1 cellular context compared by ENCODE assay signal in the genomic region with DNA sequence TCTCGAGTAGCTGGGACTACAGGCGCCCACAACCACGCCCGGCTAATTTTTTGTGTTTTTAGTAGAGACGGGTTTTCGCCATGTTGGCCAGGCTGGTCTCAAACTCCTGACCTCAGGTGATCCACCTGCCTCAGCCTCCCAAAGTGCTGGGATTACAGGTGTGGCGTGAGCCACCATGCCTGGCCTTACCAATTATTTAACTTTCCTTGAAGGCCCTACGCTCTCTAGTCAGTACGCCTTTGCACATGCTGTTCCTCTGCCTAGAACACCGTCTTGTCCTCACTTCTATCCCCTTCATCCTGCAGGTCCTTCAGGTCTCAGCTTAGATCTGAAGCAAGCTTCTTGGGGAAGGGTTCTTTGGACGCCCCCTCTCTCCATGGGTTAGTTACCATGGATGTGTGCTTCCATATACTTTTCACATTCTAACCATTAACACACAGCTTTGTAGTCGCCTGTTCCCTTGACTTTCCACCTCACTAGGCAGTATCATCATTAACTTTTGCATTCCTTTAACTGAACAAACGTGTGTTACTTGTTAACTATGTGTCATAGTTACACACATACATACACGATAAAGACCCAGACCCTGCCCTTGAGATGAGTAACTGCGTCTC.
TF ChIP-seq lines count a peak whose summit lies in the region.

No MANE protein-coding gene starts in this region.

TF ChIP-seq in GM23338, 12 proteins besides CTCF, POLR2A, EP300 and RAD21 (continued from another document):
- TF ChIP-seq, protein P1, sequence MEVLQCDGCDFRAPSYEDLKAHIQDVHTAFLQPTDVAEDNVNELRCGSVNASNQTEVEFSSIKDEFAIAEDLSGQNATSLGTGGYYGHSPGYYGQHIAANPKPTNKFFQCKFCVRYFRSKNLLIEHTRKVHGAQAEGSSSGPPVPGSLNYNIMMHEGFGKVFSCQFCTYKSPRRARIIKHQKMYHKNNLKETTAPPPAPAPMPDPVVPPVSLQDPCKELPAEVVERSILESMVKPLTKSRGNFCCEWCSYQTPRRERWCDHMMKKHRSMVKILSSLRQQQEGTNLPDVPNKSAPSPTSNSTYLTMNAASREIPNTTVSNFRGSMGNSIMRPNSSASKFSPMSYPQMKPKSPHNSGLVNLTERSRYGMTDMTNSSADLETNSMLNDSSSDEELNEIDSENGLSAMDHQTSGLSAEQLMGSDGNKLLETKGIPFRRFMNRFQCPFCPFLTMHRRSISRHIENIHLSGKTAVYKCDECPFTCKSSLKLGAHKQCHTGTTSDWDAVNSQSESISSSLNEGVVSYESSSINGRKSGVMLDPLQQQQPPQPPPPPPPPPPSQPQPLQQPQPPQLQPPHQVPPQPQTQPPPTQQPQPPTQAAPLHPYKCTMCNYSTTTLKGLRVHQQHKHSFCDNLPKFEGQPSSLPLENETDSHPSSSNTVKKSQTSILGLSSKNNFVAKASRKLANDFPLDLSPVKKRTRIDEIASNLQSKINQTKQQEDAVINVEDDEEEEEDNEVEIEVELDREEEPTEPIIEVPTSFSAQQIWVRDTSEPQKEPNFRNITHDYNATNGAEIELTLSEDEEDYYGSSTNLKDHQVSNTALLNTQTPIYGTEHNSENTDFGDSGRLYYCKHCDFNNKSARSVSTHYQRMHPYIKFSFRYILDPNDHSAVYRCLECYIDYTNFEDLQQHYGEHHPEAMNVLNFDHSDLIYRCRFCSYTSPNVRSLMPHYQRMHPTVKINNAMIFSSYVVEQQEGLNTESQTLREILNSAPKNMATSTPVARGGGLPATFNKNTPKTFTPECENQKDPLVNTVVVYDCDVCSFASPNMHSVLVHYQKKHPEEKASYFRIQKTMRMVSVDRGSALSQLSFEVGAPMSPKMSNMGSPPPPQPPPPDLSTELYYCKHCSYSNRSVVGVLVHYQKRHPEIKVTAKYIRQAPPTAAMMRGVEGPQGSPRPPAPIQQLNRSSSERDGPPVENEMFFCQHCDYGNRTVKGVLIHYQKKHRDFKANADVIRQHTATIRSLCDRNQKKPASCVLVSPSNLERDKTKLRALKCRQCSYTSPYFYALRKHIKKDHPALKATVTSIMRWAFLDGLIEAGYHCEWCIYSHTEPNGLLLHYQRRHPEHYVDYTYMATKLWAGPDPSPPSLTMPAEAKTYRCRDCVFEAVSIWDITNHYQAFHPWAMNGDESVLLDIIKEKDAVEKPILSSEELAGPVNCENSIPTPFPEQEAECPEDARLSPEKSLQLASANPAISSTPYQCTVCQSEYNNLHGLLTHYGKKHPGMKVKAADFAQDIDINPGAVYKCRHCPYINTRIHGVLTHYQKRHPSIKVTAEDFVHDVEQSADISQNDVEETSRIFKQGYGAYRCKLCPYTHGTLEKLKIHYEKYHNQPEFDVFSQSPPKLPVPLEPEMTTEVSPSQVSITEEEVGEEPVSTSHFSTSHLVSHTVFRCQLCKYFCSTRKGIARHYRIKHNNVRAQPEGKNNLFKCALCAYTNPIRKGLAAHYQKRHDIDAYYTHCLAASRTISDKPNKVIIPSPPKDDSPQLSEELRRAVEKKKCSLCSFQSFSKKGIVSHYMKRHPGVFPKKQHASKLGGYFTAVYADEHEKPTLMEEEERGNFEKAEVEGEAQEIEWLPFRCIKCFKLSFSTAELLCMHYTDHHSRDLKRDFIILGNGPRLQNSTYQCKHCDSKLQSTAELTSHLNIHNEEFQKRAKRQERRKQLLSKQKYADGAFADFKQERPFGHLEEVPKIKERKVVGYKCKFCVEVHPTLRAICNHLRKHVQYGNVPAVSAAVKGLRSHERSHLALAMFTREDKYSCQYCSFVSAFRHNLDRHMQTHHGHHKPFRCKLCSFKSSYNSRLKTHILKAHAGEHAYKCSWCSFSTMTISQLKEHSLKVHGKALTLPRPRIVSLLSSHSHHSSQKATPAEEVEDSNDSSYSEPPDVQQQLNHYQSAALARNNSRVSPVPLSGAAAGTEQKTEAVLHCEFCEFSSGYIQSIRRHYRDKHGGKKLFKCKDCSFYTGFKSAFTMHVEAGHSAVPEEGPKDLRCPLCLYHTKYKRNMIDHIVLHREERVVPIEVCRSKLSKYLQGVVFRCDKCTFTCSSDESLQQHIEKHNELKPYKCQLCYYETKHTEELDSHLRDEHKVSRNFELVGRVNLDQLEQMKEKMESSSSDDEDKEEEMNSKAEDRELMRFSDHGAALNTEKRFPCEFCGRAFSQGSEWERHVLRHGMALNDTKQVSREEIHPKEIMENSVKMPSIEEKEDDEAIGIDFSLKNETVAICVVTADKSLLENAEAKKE (CRISPR knock-in tag; IDR thresholded peaks at IDR 0.05) = no peak
- TF ChIP-seq CREB1 (CRISPR knock-in tag; IDR thresholded peaks at IDR 0.05; ENCODE audit: low read depth) = no peak
TF ChIP-seq in GM23338: peak in this region for 0.
